Comparison of ENCODE assay signal across 1 cellular context in the genomic region with DNA sequence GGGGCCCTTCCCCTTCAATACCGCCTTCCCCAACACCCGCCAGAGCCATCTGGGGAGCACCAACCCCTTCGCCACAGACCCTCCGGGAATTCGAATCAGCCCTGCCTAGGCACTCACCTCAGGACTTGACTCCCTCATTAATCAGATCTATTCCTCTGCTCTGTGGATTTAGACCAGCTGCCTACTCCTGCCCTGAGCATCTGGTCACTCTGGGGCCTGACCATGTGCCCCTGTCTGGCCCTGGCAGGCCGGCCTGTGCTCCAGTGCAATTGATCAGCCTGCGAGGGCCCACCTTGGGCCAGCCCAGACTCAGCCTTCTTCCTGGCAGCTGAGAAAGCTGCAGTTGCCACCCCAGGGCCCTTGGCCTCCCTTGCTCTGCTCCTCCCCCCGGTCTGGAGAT.
TF ChIP-seq lines count a peak whose summit lies in the region.

No MANE protein-coding gene starts in this region.

TF ChIP-seq in GM23338, 12 proteins besides CTCF, POLR2A, EP300 and RAD21 (continued from another document):
- TF ChIP-seq, protein P1, sequence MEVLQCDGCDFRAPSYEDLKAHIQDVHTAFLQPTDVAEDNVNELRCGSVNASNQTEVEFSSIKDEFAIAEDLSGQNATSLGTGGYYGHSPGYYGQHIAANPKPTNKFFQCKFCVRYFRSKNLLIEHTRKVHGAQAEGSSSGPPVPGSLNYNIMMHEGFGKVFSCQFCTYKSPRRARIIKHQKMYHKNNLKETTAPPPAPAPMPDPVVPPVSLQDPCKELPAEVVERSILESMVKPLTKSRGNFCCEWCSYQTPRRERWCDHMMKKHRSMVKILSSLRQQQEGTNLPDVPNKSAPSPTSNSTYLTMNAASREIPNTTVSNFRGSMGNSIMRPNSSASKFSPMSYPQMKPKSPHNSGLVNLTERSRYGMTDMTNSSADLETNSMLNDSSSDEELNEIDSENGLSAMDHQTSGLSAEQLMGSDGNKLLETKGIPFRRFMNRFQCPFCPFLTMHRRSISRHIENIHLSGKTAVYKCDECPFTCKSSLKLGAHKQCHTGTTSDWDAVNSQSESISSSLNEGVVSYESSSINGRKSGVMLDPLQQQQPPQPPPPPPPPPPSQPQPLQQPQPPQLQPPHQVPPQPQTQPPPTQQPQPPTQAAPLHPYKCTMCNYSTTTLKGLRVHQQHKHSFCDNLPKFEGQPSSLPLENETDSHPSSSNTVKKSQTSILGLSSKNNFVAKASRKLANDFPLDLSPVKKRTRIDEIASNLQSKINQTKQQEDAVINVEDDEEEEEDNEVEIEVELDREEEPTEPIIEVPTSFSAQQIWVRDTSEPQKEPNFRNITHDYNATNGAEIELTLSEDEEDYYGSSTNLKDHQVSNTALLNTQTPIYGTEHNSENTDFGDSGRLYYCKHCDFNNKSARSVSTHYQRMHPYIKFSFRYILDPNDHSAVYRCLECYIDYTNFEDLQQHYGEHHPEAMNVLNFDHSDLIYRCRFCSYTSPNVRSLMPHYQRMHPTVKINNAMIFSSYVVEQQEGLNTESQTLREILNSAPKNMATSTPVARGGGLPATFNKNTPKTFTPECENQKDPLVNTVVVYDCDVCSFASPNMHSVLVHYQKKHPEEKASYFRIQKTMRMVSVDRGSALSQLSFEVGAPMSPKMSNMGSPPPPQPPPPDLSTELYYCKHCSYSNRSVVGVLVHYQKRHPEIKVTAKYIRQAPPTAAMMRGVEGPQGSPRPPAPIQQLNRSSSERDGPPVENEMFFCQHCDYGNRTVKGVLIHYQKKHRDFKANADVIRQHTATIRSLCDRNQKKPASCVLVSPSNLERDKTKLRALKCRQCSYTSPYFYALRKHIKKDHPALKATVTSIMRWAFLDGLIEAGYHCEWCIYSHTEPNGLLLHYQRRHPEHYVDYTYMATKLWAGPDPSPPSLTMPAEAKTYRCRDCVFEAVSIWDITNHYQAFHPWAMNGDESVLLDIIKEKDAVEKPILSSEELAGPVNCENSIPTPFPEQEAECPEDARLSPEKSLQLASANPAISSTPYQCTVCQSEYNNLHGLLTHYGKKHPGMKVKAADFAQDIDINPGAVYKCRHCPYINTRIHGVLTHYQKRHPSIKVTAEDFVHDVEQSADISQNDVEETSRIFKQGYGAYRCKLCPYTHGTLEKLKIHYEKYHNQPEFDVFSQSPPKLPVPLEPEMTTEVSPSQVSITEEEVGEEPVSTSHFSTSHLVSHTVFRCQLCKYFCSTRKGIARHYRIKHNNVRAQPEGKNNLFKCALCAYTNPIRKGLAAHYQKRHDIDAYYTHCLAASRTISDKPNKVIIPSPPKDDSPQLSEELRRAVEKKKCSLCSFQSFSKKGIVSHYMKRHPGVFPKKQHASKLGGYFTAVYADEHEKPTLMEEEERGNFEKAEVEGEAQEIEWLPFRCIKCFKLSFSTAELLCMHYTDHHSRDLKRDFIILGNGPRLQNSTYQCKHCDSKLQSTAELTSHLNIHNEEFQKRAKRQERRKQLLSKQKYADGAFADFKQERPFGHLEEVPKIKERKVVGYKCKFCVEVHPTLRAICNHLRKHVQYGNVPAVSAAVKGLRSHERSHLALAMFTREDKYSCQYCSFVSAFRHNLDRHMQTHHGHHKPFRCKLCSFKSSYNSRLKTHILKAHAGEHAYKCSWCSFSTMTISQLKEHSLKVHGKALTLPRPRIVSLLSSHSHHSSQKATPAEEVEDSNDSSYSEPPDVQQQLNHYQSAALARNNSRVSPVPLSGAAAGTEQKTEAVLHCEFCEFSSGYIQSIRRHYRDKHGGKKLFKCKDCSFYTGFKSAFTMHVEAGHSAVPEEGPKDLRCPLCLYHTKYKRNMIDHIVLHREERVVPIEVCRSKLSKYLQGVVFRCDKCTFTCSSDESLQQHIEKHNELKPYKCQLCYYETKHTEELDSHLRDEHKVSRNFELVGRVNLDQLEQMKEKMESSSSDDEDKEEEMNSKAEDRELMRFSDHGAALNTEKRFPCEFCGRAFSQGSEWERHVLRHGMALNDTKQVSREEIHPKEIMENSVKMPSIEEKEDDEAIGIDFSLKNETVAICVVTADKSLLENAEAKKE (CRISPR knock-in tag; IDR thresholded peaks at IDR 0.05), result no peak
- no peak for TF ChIP-seq JUNB (IDR thresholded peaks at IDR 0.05; ENCODE audit: unreplicated experiment)
